9 cellular contexts compared by ENCODE assay signal in genomic region chrX:20263474-20263873, GRCh38. TPM values are rescaled to one million over a fixed set of nuclear protein-coding genes. Genes with fewer than 3 reads are reported as not detected.
DNase-seq lines count a peak whose midpoint lies in the region; ATAC-seq lines count a peak whose summit lies in the region.
"Had no signal": no experiment of that assay in that cellular context is flagged by ENCODE, and none has a peak within 500 bp of the region (broad histone marks: within the 10 kb centered on the region; RNA-seq: fewer than 3 reads in every experiment).

No MANE protein-coding gene starts in this region.

- DNase-seq in EL = peak; percentile 64
- DNase-seq in naive B cell = peak; percentile 63
- no peak for DNase-seq in AML-193 (lab: John Stamatoyannopoulos, UW)
- DNase-seq in ACHN = no peak
- DNase-seq: Right ventricle myocardium superior had no signal

- peak overlapping the region; percentile 95 for H3K4me3 Mint-ChIP-seq in activated naive CD8-positive, alpha-beta T cell
- peak overlapping the region; percentile 5 to 100 (median 58) for H3K4me3 Mint-ChIP-seq in naive B cell

- peak overlapping the region; percentile 77 for H3K27ac Mint-ChIP-seq in activated naive CD8-positive, alpha-beta T cell
- H3K27ac Mint-ChIP-seq in naive B cell = peak overlapping the region; percentile 0 to 90 (median 78)

- H3K27me3 Mint-ChIP-seq in activated naive CD8-positive, alpha-beta T cell = no peaks in the 10 kb centered on the region
- no peaks in the 10 kb centered on the region for H3K27me3 Mint-ChIP-seq in naive B cell

- peak; percentile 27 for ATAC-seq in HG03108 (IDR thresholded peaks at IDR 0.05; ENCODE audit: unreplicated experiment)
- ATAC-seq in naive B cell (ENCODE audit: low read depth in 2 of 2) = peak; percentile 35 to 44
- no peak for ATAC-seq in HG03442 (IDR thresholded peaks at IDR 0.05; ENCODE audit: unreplicated experiment)
- ATAC-seq in HG03175 (IDR thresholded peaks at IDR 0.05; ENCODE audit: unreplicated experiment) = no peak

- peaks cover 52% of the 10 kb centered on the region for H3K4me1 Mint-ChIP-seq in activated naive CD8-positive, alpha-beta T cell (ENCODE audit: low read depth)
- H3K4me1 Mint-ChIP-seq in naive B cell = peaks cover 11 to 29% (median 25%) of the 10 kb centered on the region in 3 donors

- no peaks in the 10 kb centered on the region for H3K9me3 Mint-ChIP-seq in activated naive CD8-positive, alpha-beta T cell (ENCODE audit: low read depth)
- peaks cover 0 to 2% (median 0%) of the 10 kb centered on the region in 7 donors for H3K9me3 Mint-ChIP-seq in naive B cell

- in situ Hi-C loops in ACHN (cut with HindIII; ENCODE audit: low pct_ligation_motif_present, low pct_unique_long_range_greater_than_20kb, low sequenced_read_pairs) = no loop called here

- H3K36me3 Mint-ChIP-seq in activated naive CD8-positive, alpha-beta T cell = no peaks in the 10 kb centered on the region
- peaks cover 0 to 4% of the 10 kb centered on the region in 2 donors for H3K36me3 Mint-ChIP-seq in naive B cell

RNA-seq across cellular contexts. Expression of gene RPS6KA3, which starts 3.2 kb away (rescaled TPM):
- 10 to 100 TPM; 12.2 to 36.8 (median 25.3) TPM for polyA plus RNA-seq in naive B cell (ENCODE audit: low read depth in 6 of 6)

Comparison
In these comparisons a context has a peak if more than half of its experiments do, and no peak if none do; other contexts are left out.
1. DNase-seq: peak in EL (single experiment) and naive B cell (single experiment); none in AML-193 (0 of 2) and ACHN (single experiment).
2. ATAC-seq: peak in HG03108 (single experiment) and naive B cell (2 of 2); none in HG03442 (single experiment) and HG03175 (single experiment).